In genomic region chr4:105146286-105147219, GRCh38 we compare ENCODE assay signal across 1 cellular context.
TF ChIP-seq lines count a peak whose summit lies in the region.

TSS of gene TET2 (plus strand) at chr4:105146876. CDS start at chr4:105233943, 87,067 bp downstream.

TF ChIP-seq in GM12878, 131 proteins besides CTCF, POLR2A, EP300 and RAD21 (continued from another document and continues in another):
- TF ChIP-seq BCLAF1 (IDR thresholded peaks at IDR 0.05) (no peak), CEBPZ (IDR thresholded peaks at IDR 0.05; ENCODE audit: low read depth, low read length) (no peak), ATF3 (IDR thresholded peaks at IDR 0.05; ENCODE audit: borderline replicate concordance, extremely low read depth, low read depth, low read length) (no peak), BACH1 (IDR thresholded peaks at IDR 0.05; ENCODE audit: borderline replicate concordance) (no peak; the same call in none of the 2 replicates), SUPT20H (IDR thresholded peaks at IDR 0.05; ENCODE audit: borderline replicate concordance, control insufficient read depth, low read depth, low read length) (no peak), ZNF384 (IDR thresholded peaks at IDR 0.05; ENCODE audit: borderline replicate concordance, low read depth, low read length) (no peak), PKNOX1 (IDR thresholded peaks at IDR 0.05) (no peak), E2F4 (IDR thresholded peaks at IDR 0.05; ENCODE audit: low read depth, low read length) (no peak), MEF2B (IDR thresholded peaks at IDR 0.05; ENCODE audit: partially characterized antibody, poor library complexity, severe bottlenecking) (no peak), ZBTB40 (IDR thresholded peaks at IDR 0.05; ENCODE audit: borderline replicate concordance) (0 out of 2 replicates have a peak, but pooled peaks have one; percentile 26), BMI1 (IDR thresholded peaks at IDR 0.05; ENCODE audit: borderline replicate concordance) (no peak), ATF7 (IDR thresholded peaks at IDR 0.05; ENCODE audit: low read depth) (no peak), RBBP5 (conservative IDR thresholded peaks at IDR 0.05) (no peak), GATAD2B (conservative IDR thresholded peaks at IDR 0.05; ENCODE audit: low read depth) (peak; percentile 91), MXI1 (IDR thresholded peaks at IDR 0.05; ENCODE audit: low read depth, low read length) (peak; percentile 70), MTA3 (IDR thresholded peaks at IDR 0.05; ENCODE audit: borderline replicate concordance, low read length) (no peak), E4F1 (IDR thresholded peaks at IDR 0.05; ENCODE audit: borderline replicate concordance, partially characterized antibody) (no peak), SPI1 (IDR thresholded peaks at IDR 0.05; ENCODE audit: borderline replicate concordance, insufficient read depth, low read depth, low read length) (no peak), BCL11A (IDR thresholded peaks at IDR 0.05; ENCODE audit: low read depth, low read length) (no peak), TCF3 (IDR thresholded peaks at IDR 0.05; ENCODE audit: borderline replicate concordance, insufficient read depth, low read depth, low read length) (no peak), SMAD1 (IDR thresholded peaks at IDR 0.05; ENCODE audit: low read depth, partially characterized antibody) (no peak), ZBTB11 (CRISPR knock-in tag; IDR thresholded peaks at IDR 0.05) (no peak), ZBTB33 (IDR thresholded peaks at IDR 0.05) (no peak), CEBPB (IDR thresholded peaks at IDR 0.05; ENCODE audit: borderline replicate concordance in 1 of 2, low read depth in 2 of 2, low read length in 2 of 2) (no peak), MYC (IDR thresholded peaks at IDR 0.05; ENCODE audit: insufficient read depth, insufficient read length, insufficient replicate concordance, low read length, severe bottlenecking) (peak; percentile 37), IRF5 (IDR thresholded peaks at IDR 0.05; ENCODE audit: borderline replicate concordance) (no peak), CREB1 (IDR thresholded peaks at IDR 0.05; ENCODE audit: low read depth) (peak; percentile 96), SIN3A (IDR thresholded peaks at IDR 0.05; ENCODE audit: low read depth, low read length) (peak; percentile 29; the same call in 1 of the 2 replicates), EGR1 (IDR thresholded peaks at IDR 0.05; ENCODE audit: borderline replicate concordance in 1 of 2, low read depth in 2 of 2, low read length in 2 of 2) (peak in 1 of 2 experiments; percentile 88; a peak in 2 of 3 replicates), ZNF274 (IDR thresholded peaks at IDR 0.05; ENCODE audit: insufficient read depth, insufficient read length) (no peak)
